In the genomic region with DNA sequence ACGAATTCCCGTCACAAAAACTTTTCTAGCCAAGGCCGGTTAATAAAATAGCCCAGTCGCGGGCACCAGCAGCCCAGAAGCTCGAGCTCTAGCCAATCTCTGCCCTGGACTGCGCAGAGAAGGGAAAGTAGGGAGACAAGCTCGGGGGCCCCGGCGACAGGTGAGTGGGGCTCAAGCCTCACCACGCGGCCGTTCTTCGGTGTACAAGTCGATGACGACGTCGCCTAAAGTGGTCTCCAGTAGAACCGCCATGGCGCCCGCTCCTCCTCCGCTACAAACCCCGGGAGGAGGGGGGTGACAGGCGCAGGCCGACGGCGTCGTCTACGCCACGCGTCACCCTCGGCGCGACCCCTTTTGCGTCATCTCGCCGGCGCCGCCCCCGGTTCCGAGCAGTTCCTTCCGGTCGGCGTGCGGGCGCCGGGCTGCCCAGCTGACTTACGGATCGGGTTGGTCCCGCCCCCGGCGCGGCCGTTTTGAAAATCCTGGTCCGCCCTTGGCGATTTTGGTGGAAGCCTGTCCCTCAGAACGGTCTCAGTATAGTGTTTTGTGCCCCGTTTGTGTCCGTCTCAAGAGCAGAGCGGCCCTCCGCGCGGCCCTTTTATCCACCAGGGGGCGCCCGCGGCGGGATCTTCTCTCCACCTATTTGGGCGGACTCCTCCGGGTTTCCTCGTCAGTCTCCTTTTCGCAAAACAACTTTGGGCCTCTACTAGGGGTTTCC, we compare ENCODE assay signal across 8 cellular contexts. TPM values are rescaled to one million over a fixed set of nuclear protein-coding genes. Genes with fewer than 3 reads are reported as not detected.
DNase-seq lines count a peak whose midpoint lies in the region; ATAC-seq, FAIRE-seq and TF ChIP-seq lines count a peak whose summit lies in the region.

TSS of gene PPIL4 (minus strand) at position 290 of the 718 bp plus-strand sequence. CDS start at position 252, 38 bp downstream.

- H3K4me3 ChIP-seq in HUES64 (ENCODE audit: low read length): peak within 1 kb of the TSS; percentile 99
- peak within 1 kb of the TSS; percentile 99 for H3K4me3 ChIP-seq in OCI-LY3 (ENCODE audit: low read length)
- peak within 1 kb of the TSS; percentile 59 to 85 (median 62) for H3K4me3 ChIP-seq in endothelial cell of umbilical vein (replicated peaks in 1 of 3; ENCODE audit: insufficient read depth in 1 of 3, low read depth in 1 of 3, low read length in 3 of 3)
- H3K4me3 ChIP-seq in mononuclear cell (ENCODE audit: low read length): peak within 1 kb of the TSS; percentile 100

- peak; percentile 94 for TF ChIP-seq CTCF in OCI-LY3 (IDR thresholded peaks at IDR 0.05; ENCODE audit: low read depth, low read length)
- TF ChIP-seq CTCF in endothelial cell of umbilical vein (IDR thresholded peaks at IDR 0.05; ENCODE audit: extremely low read depth in 1 of 2, insufficient read depth in 1 of 2, low read depth in 1 of 2, low read length in 2 of 2): peak; percentile 82

- peak; percentile 87 for DNase-seq in DMS 273 treated with DMSO at 0.1 percent for 48 hours (lab: John Stamatoyannopoulos, UW)
- DNase-seq in activated T-cell treated with anti-CD3 and anti-CD28 coated beads for 1 hour (ENCODE audit: low read depth): peak; percentile 96
- DNase-seq in endothelial cell of umbilical vein (ENCODE audit: low read depth, low spot score): peak; percentile 96
- peak; percentile 92 to 96 for DNase-seq in stimulated activated CD8-positive, alpha-beta memory T cell treated with anti-CD3 and anti-CD28 coated beads, Interleukin-4, amount 100 ng/mL, for 1 hour (ENCODE audit: low read depth in 2 of 2, low spot score in 1 of 2)

- FAIRE-seq in endothelial cell of umbilical vein (lab: Jason Lieb, UNC): peak; percentile 89

- peak within 1 kb of the TSS; percentile 99 for H3K27ac ChIP-seq in HUES64 (ENCODE audit: low read depth, low read length)
- H3K27ac ChIP-seq in OCI-LY3 (ENCODE audit: low read length): peak within 1 kb of the TSS; percentile 88
- peak within 1 kb of the TSS; percentile 92 for H3K27ac ChIP-seq in endothelial cell of umbilical vein (ENCODE audit: insufficient read depth, low read depth, low read length)

- no TSS peak for BruUV-seq in endothelial cell of umbilical vein (replicated peaks; lab: Mats Ljungman, UMichigan)

- under 1% methylated on average over 71 of the region's 71 CpGs for WGBS in HUES64

- TF ChIP-seq POLR2A in endothelial cell of umbilical vein (IDR thresholded peaks at IDR 0.05; ENCODE audit: low read depth, low read length): peak; percentile 82

- H3K4me2 ChIP-seq in OCI-LY3 (ENCODE audit: low read length) (peak within 1 kb of the TSS; percentile 76), endothelial cell of umbilical vein (ENCODE audit: insufficient read depth, low read length) (peak within 1 kb of the TSS; percentile 91)

- intact Hi-C loops in endothelial cell of umbilical vein (cut with micrococcal nuclease): loop anchor here (1.0 to 10.0 kb wide), 7 partner anchors 20 to 381 kb away; partner anchors contain the start of genes GINM1, KATNA1, LATS1 and NUP43

- H2AFZ ChIP-seq in OCI-LY3 (ENCODE audit: low read depth, low read length) (peak within 1 kb of the TSS; percentile 42; the same call in 1 of the 2 replicates), endothelial cell of umbilical vein (ENCODE audit: low read depth, low read length) (peak within 1 kb of the TSS; percentile 57)

- peaks cover 3% of the 10 kb centered on the region; the same call in 1 of the 2 replicates for H3K4me1 ChIP-seq in HUES64 (ENCODE audit: insufficient read depth, low read length)
- peaks cover 11% of the 10 kb centered on the region for H3K4me1 ChIP-seq in OCI-LY3 (ENCODE audit: low read length)
- peaks cover 8% of the 10 kb centered on the region for H3K4me1 ChIP-seq in endothelial cell of umbilical vein (ENCODE audit: control insufficient read depth, extremely low read depth, insufficient read depth, low read length)
- H3K4me1 ChIP-seq in mononuclear cell (ENCODE audit: insufficient read depth, low read length): peaks cover 20% of the 10 kb centered on the region

- CTCF ChIA-PET in endothelial cell of umbilical vein (lab: Charles Lee): interaction anchor here (0.9 to 4.3 kb wide), 6 partner anchors 9 to 517 kb away, joined by 4 to 35 read pairs (median 4); partner anchors contain the start of gene GINM1

- H3K9ac ChIP-seq in HUES64 (ENCODE audit: low read depth, low read length) (peak within 1 kb of the TSS; percentile 95), OCI-LY3 (ENCODE audit: low read length) (peak within 1 kb of the TSS; percentile 97), endothelial cell of umbilical vein (replicated peaks; ENCODE audit: extremely low read depth, insufficient read depth, low read length) (peak within 1 kb of the TSS; percentile 98)

- dilution Hi-C loops in endothelial cell of umbilical vein (cut with MboI; ENCODE audit: extremely low pct_ligation_motif_present, low sequenced_read_pairs): no loop called here

- no peaks in the 10 kb centered on the region for H3K9me1 ChIP-seq in endothelial cell of umbilical vein (replicated peaks; ENCODE audit: control insufficient read depth, extremely low read depth, insufficient read depth, low read length)

- H3K9me3 ChIP-seq in HUES64 (ENCODE audit: insufficient read depth, low read depth, low read length): no peaks in the 10 kb centered on the region
- H3K9me3 ChIP-seq in OCI-LY3 (ENCODE audit: insufficient read depth, low read length): no peaks in the 10 kb centered on the region
- no peaks in the 10 kb centered on the region for H3K9me3 ChIP-seq in endothelial cell of umbilical vein (replicated peaks; ENCODE audit: control insufficient read depth, insufficient read depth, low read length)
- no peaks in the 10 kb centered on the region for H3K9me3 ChIP-seq in mononuclear cell (ENCODE audit: low read depth, low read length)

- H3K27me3 ChIP-seq in HUES64 (ENCODE audit: insufficient read depth, low read length) (peaks cover 15% of the 10 kb centered on the region), OCI-LY3 (ENCODE audit: low read depth, low read length) (no peaks in the 10 kb centered on the region), endothelial cell of umbilical vein (ENCODE audit: control insufficient read depth in 2 of 2, insufficient read depth in 2 of 2, low read length in 2 of 2) (peaks cover 2 to 7% of the 10 kb centered on the region in 2 experiments), mononuclear cell (ENCODE audit: insufficient read depth, low read length) (no peaks in the 10 kb centered on the region)

- POLR2A ChIA-PET in endothelial cell of umbilical vein (lab: Charles Lee): no interaction called here

- H4K20me1 ChIP-seq in OCI-LY3 (ENCODE audit: insufficient read depth, low read length) (peaks cover 6% of the 10 kb centered on the region; the same call in 1 of the 2 replicates), endothelial cell of umbilical vein (replicated peaks; ENCODE audit: control insufficient read depth, extremely low read depth, insufficient read depth, low read length) (no peaks in the 10 kb centered on the region)

- H3K79me2 ChIP-seq in OCI-LY3 (ENCODE audit: low read length) (peaks cover 47% of the 10 kb centered on the region), endothelial cell of umbilical vein (ENCODE audit: control insufficient read depth, insufficient read depth, low read length) (peaks cover 36% of the 10 kb centered on the region)

- H3K36me3 ChIP-seq in HUES64 (ENCODE audit: insufficient read depth, low read length): peaks cover 2% of the 10 kb centered on the region
- no peaks in the 10 kb centered on the region for H3K36me3 ChIP-seq in OCI-LY3 (replicated peaks; ENCODE audit: low read depth, low read length)
- H3K36me3 ChIP-seq in endothelial cell of umbilical vein (ENCODE audit: control insufficient read depth in 2 of 2, extremely low read depth in 1 of 2, insufficient read depth in 2 of 2, low read length in 2 of 2): no peaks in the 10 kb centered on the region

- peak; percentile 85 for ATAC-seq in GM21447 (IDR thresholded peaks at IDR 0.05; ENCODE audit: unreplicated experiment)

TF ChIP-seq in endothelial cell of umbilical vein, 7 proteins besides CTCF, POLR2A, EP300 and RAD21:
- TF ChIP-seq FOS (IDR thresholded peaks at IDR 0.05; ENCODE audit: borderline replicate concordance, insufficient read depth, low read length): peak; percentile 4
- TF ChIP-seq, protein P1, sequence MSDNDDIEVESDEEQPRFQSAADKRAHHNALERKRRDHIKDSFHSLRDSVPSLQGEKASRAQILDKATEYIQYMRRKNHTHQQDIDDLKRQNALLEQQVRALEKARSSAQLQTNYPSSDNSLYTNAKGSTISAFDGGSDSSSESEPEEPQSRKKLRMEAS (IDR thresholded peaks at IDR 0.05; ENCODE audit: insufficient read depth, insufficient read length): peak; percentile 77
- no peak for TF ChIP-seq JUN (IDR thresholded peaks at IDR 0.05; ENCODE audit: borderline replicate concordance, insufficient read depth, insufficient read length, low read depth)
- peak; percentile 85 for TF ChIP-seq MYC (IDR thresholded peaks at IDR 0.05; ENCODE audit: low read depth, low read length)
- peak; percentile 96 for TF ChIP-seq POLR2AphosphoS5 (IDR thresholded peaks at IDR 0.05; ENCODE audit: insufficient read depth, low read depth, low read length)

RNA-seq across cellular contexts. Expression of gene PPIL4, which starts in this region (rescaled TPM):
- polyA plus RNA-seq in HUES64 (2013, experiment 1 of 2): 23.5 TPM
- polyA plus RNA-seq in HUES64 (2013, experiment 2 of 2): 24.8 TPM
- total RNA-seq in endothelial cell of umbilical vein (24.3 and 27.8 TPM in 2 replicates), mononuclear cell (54.3 TPM)
- 1.2 and 2.2 TPM in 2 replicates for polyA plus RNA-seq in endothelial cell of umbilical vein
- 4.0 and 4.3 TPM in 2 replicates for polyA plus RNA-seq in endothelial cell of umbilical vein (2011; cell fraction: cytosol; rRNA removed)
- polyA plus RNA-seq in endothelial cell of umbilical vein (2011; cell fraction: nucleus; rRNA removed): 6.3 and 9.3 TPM in 2 replicates
- 16.2 and 23.6 TPM in 2 replicates for polyA plus RNA-seq in endothelial cell of umbilical vein (2012)
- polyA minus RNA-seq in endothelial cell of umbilical vein: 3.5 and 3.6 TPM in 2 replicates
- 3.0 TPM for polyA minus RNA-seq in endothelial cell of umbilical vein (2011; cell fraction: cytosol; rRNA and poly(A)+ RNA removed)
- polyA minus RNA-seq in endothelial cell of umbilical vein (2011; cell fraction: nucleus; rRNA and poly(A)+ RNA removed): 7.5 and 8.0 TPM in 2 replicates

Comparison
In these comparisons a context has a peak if more than half of its experiments do, and no peak if none do; other contexts are left out.
1. Peak in every context shown above with its lines: DNase-seq, ATAC-seq, H3K4me3 ChIP-seq and H3K27ac ChIP-seq.